In the genomic region with DNA sequence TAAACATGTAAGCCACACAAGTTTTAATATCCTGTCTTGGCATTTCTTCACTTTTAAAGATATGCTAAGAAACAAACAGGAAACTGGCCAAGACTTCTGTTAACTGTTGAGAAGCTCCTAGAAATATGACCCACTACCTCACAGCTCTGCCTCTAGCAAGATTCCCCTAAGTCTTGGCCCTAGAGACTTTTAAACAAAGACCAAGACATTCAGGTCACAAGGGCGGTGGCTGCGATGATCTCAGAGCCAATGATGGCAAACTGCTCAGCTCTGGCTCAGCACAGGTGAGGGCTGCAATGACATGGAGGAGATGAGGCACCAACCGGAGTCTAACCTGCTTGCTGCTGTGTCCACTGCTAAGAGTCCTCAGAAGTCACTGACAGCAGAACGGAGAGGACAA, we compare ENCODE assay signal across 20 cellular contexts.
"Had no signal": no experiment of that assay in that cellular context is flagged by ENCODE, and none has a peak within 500 bp of the region (broad histone marks: within the 10 kb centered on the region; RNA-seq: fewer than 3 reads in every experiment).

No MANE protein-coding gene starts in this region.

- H3K36me3 ChIP-seq: esophagus squamous epithelium, heart right ventricle, right lobe of liver, thoracic aorta, upper lobe of left lung had no signal

- H3K9ac ChIP-seq: parathyroid adenoma had no signal

- H3K27ac Mint-ChIP-seq: memory B cell had no signal

- H3K79me2 ChIP-seq: parathyroid adenoma had no signal

- H3K4me3 ChIP-seq: body of pancreas, esophagus squamous epithelium, heart right ventricle, mucosa of descending colon, right lobe of liver, thoracic aorta, upper lobe of left lung had no signal

- H3K27me3 Mint-ChIP-seq: memory B cell had no signal

- H3K27me3 ChIP-seq: esophagus squamous epithelium, heart right ventricle, right lobe of liver, upper lobe of left lung had no signal

- DNase-seq: activated CD4-positive, CD25-positive, alpha-beta regulatory T cell; activated gamma-delta T cell treated with Interleukin-2 at 50 U/mL for 16 hours; activated T-cell treated with anti-CD3 and anti-CD28 coated beads, Interleukin-2, amount 50 U/mL, for 4 hours; body of pancreas; effector memory CD8-positive, alpha-beta T cell; esophagus squamous epithelium; heart right ventricle; kidney glomerular epithelial cell; left ventricle myocardium superior; mucosa of descending colon; naive thymus-derived CD4-positive, alpha-beta T cell; right lobe of liver; small intestine; stimulated activated CD4-positive, alpha-beta T cell treated with anti-CD3 and anti-CD28 coated beads, Interleukin-15, amount 100 ng/mL, for 24 hours; stimulated activated CD4-positive, alpha-beta T cell treated with anti-CD3 and anti-CD28 coated beads, Interleukin-2, amount 100 ng/mL, for 48 hours; T-helper 9 cell; upper lobe of left lung had no signal

- H3K9me3 Mint-ChIP-seq: activated T-cell treated with anti-CD3 and anti-CD28 coated beads, Interleukin-2, amount 50 U/mL, for 4 hours; effector memory CD8-positive, alpha-beta T cell; memory B cell had no signal

- H3K4me1 Mint-ChIP-seq: memory B cell had no signal

- H3K27ac ChIP-seq: body of pancreas, esophagus squamous epithelium, heart right ventricle, parathyroid adenoma, right lobe of liver, thoracic aorta, upper lobe of left lung had no signal

- ATAC-seq: activated T-cell treated with anti-CD3 and anti-CD28 coated beads, Interleukin-2, amount 50 U/mL, for 4 hours; body of pancreas; effector memory CD8-positive, alpha-beta T cell; heart right ventricle; left ventricle myocardium superior; mucosa of descending colon; naive thymus-derived CD4-positive, alpha-beta T cell; right lobe of liver had no signal

- H3K4me1 ChIP-seq: body of pancreas, esophagus squamous epithelium, parathyroid adenoma, right lobe of liver, upper lobe of left lung had no signal

- H3K4me3 Mint-ChIP-seq: activated T-cell treated with anti-CD3 and anti-CD28 coated beads, Interleukin-2, amount 50 U/mL, for 4 hours; effector memory CD8-positive, alpha-beta T cell; memory B cell had no signal

- H3K9me3 ChIP-seq: body of pancreas, esophagus squamous epithelium, heart right ventricle, mucosa of descending colon, right lobe of liver, thoracic aorta, upper lobe of left lung had no signal
